12 cellular contexts compared by ENCODE assay signal in the genomic region with DNA sequence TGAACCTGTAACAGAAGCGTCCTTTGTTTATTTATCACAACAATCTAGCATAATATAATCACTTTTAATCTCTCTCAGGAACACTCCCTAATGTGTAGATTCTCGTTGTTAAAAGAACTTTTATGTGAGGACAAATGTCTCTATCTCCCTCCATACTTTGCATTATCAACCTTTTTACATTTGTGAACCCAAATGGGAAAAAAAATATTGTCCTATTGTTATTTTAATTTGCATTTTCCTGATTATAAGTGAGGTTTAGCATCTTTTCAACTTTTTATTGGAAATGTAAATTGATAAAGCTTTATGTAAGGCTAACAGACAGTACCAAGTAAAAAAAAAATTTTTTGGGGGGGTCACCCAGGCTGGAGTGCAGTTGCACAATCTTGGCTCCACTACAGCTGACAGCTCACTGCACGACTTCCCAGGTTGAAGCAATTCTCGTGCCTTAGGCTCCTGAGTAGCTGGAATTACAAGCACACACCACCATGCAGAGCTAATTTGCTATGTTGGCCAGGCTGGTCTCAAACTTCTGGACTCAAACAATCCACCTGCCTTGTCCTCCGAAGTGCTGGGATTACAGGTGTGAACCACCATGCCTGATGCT. TPM values are rescaled to one million over a fixed set of nuclear protein-coding genes. Genes with fewer than 3 reads are reported as not detected.
DNase-seq lines count a peak whose midpoint lies in the region; ATAC-seq, FAIRE-seq and TF ChIP-seq lines count a peak whose summit lies in the region.
"Had no signal": no experiment of that assay in that cellular context is flagged by ENCODE, and none has a peak within 500 bp of the region (broad histone marks: within the 10 kb centered on the region; RNA-seq: fewer than 3 reads in every experiment).

No MANE protein-coding gene starts in this region.

- intact Hi-C loops in mammary epithelial cell (cut with micrococcal nuclease) (loop anchor here (2.0 kb wide), 2 partner anchors 32 to 92 kb away; partner anchors contain the start of gene DENND4A), right lobe of liver (cut with DNase I) (no loop called here)

- DNase-seq in A549 (ENCODE audit: low read depth in 1 of 2, low spot score in 1 of 2): no peak
- peak; percentile 16 to 30 for DNase-seq in Kasumi-1 (lab: John Stamatoyannopoulos, UW)
- DNase-seq in mammary epithelial cell: peak; percentile 62
- DNase-seq in right lobe of liver: peak in 2 of 3 donors; percentile 32 to 56
- DNase-seq in hippocampal formation (lab: John Stamatoyannopoulos, UW): no peak
- DNase-seq in NCI-H2107 treated with DMSO at 0.1 percent for 48 hours (lab: John Stamatoyannopoulos, UW; ENCODE audit: unreplicated experiment): no peak
- DNase-seq in Ammon's horn (ENCODE audit: low spot score): no peak
- DNase-seq: activated CD8-positive, alpha-beta memory T cell treated with anti-CD3 and anti-CD28 coated beads, Interleukin-2, amount 50 U/mL, for 4 hours; small intestine had no signal

- dilution Hi-C loops in mammary epithelial cell (cut with HindIII; ENCODE audit: low sequenced_read_pairs): no loop called here

- CTCF ChIA-PET in A549 (lab: Yijun Ruan, JAX): interaction anchor here (0.5 to 4.5 kb wide), 36 partner anchors 8 to 529 kb away, joined by 3 to 46 read pairs (median 7); partner anchors contain the start of genes INTS14 and RAB11A
- CTCF ChIA-PET in mammary epithelial cell (lab: Charles Lee; ENCODE audit: low non-redundant PET): interaction anchor here (0.8 to 1.3 kb wide), 2 partner anchors 29 to 72 kb away, joined by 6 to 8 read pairs; no protein-coding TSS in a partner anchor

- no peaks in the 10 kb centered on the region for H3K27me3 ChIP-seq in mammary epithelial cell (ENCODE audit: insufficient read depth, low read length)
- no peaks in the 10 kb centered on the region for H3K27me3 ChIP-seq in right lobe of liver

- no peaks in the 10 kb centered on the region for H3K79me2 ChIP-seq in mammary epithelial cell (ENCODE audit: insufficient read depth, low read length)

- H3K9ac ChIP-seq in mammary epithelial cell (ENCODE audit: insufficient read depth, low read length): no peak overlapping the region

- POLR2A ChIA-PET in A549 (lab: Yijun Ruan, JAX): interaction anchor here (1.9 to 2.5 kb wide), 3 partner anchors 33 to 214 kb away, joined by 8 to 17 read pairs (median 9); partner anchors contain the start of genes DENND4A, INTS14 and RAB11A

- H3K27ac ChIP-seq in A549 (no peak overlapping the region), mammary epithelial cell (ENCODE audit: insufficient read depth, low read depth, low read length) (no peak overlapping the region), right lobe of liver (no peak overlapping the region)
- H3K27ac ChIP-seq: thoracic aorta had no signal

- H3K4me2 ChIP-seq in A549 (0 out of 3 replicates have a peak overlapping the region, but pooled peaks have one; percentile 1), mammary epithelial cell (ENCODE audit: insufficient read depth, low read depth, low read length) (no peak overlapping the region)

- H4K20me1 ChIP-seq in mammary epithelial cell (ENCODE audit: insufficient read depth, low read length): no peaks in the 10 kb centered on the region

- in situ Hi-C loops in mammary epithelial cell (cut with MboI; ENCODE audit: low sequenced_read_pairs in 2 of 2): loop anchor here in 1 of 2 donors (10.0 kb wide), 1 partner anchor 180 kb away; no protein-coding TSS in a partner anchor

- H2AFZ ChIP-seq in mammary epithelial cell (ENCODE audit: low read depth, low read length): no peak overlapping the region

- no TSS peak for BruUV-seq in mammary epithelial cell (replicated peaks; lab: Mats Ljungman, UMichigan)

- no peak for TF ChIP-seq RAD21 in A549 (conservative IDR thresholded peaks at IDR 0.05 in 1 of 2, IDR thresholded peaks at IDR 0.05 in 1 of 2)

- H3K4me3 ChIP-seq in A549 (no peak overlapping the region), mammary epithelial cell (replicated peaks in 1 of 3; ENCODE audit: insufficient read depth in 1 of 3, low read depth in 2 of 3, low read length in 3 of 3) (no peak overlapping the region), right lobe of liver (no peak overlapping the region)
- H3K4me3 ChIP-seq: thoracic aorta had no signal

- ATAC-seq in A549 (no peak), right lobe of liver (peak; percentile 55 to 72 (median 70)), GM21423 (IDR thresholded peaks at IDR 0.05; ENCODE audit: unreplicated experiment) (no peak)

- no peaks in the 10 kb centered on the region for H3K9me3 ChIP-seq in A549
- no peaks in the 10 kb centered on the region for H3K9me3 ChIP-seq in mammary epithelial cell (replicated peaks; ENCODE audit: insufficient read depth, low read length)
- no peaks in the 10 kb centered on the region for H3K9me3 ChIP-seq in right lobe of liver
- H3K9me3 ChIP-seq: thoracic aorta had no signal

- TF ChIP-seq POLR2A in A549 (IDR thresholded peaks at IDR 0.05; ENCODE audit: low read length) (no peak), right lobe of liver (IDR thresholded peaks at IDR 0.05) (no peak)

- no peak for FAIRE-seq in A549 (lab: Jason Lieb, UNC)
- FAIRE-seq: endometrium, small intestine had no signal

- TF ChIP-seq CTCF in A549 (IDR thresholded peaks at IDR 0.05): no peak
- TF ChIP-seq CTCF in mammary epithelial cell (conservative IDR thresholded peaks at IDR 0.05 in 1 of 2, IDR thresholded peaks at IDR 0.05 in 1 of 2; ENCODE audit: extremely low read depth in 1 of 2, insufficient read depth in 1 of 2, low read depth in 1 of 2, low read length in 2 of 2): no peak
- no peak for TF ChIP-seq CTCF in right lobe of liver (IDR thresholded peaks at IDR 0.05)

- H3K4me1 ChIP-seq in A549 (peaks cover 32% of the 10 kb centered on the region), mammary epithelial cell (ENCODE audit: insufficient read depth, low read length) (peaks cover 3% of the 10 kb centered on the region), right lobe of liver (no peaks in the 10 kb centered on the region)

- 55% methylated on average over 5 of the region's 5 CpGs for WGBS in A549 (ENCODE audit: missing lambda C conversion rate)
- WGBS in mammary epithelial cell (ENCODE audit: low coverage, missing lambda C conversion rate): 44% methylated on average over 5 of the region's 5 CpGs
- 45% methylated on average over 5 of the region's 5 CpGs for WGBS in right lobe of liver (ENCODE audit: insufficient coverage, low coverage, low lambda C conversion rate, missing lambda C conversion rate)

- H3K36me3 ChIP-seq in mammary epithelial cell (ENCODE audit: insufficient read depth, low read length) (no peaks in the 10 kb centered on the region), right lobe of liver (no peaks in the 10 kb centered on the region)
- H3K36me3 ChIP-seq: thoracic aorta had no signal

- TF ChIP-seq EP300 in A549 (IDR thresholded peaks at IDR 0.05): no peak

TF ChIP-seq in A549, 52 proteins besides CTCF, POLR2A, EP300 and RAD21:
- peak; percentile 60 to 76 for TF ChIP-seq CEBPB (IDR thresholded peaks at IDR 0.05)
- no peak for TF ChIP-seq CHD2 (IDR thresholded peaks at IDR 0.05; ENCODE audit: low read length, partially characterized antibody)

RNA-seq across cellular contexts. Expression of gene DENND4A, which starts 33.0 kb away (rescaled TPM):
- 16.8 and 18.7 TPM in 2 replicates for polyA plus RNA-seq in A549 (2011; rRNA removed)
- 1.7 and 2.2 TPM in 2 replicates for polyA plus RNA-seq in A549 (2012; cell fraction: cytosol; rRNA removed)
- polyA plus RNA-seq in A549 (2012; cell fraction: nucleus; rRNA removed): 1.7 and 2.3 TPM in 2 replicates
- polyA plus RNA-seq in A549 (2017; fragmentation: RNase III; extraction: RNeasy Plus Mini Kit Qiagen cat#74134 plus additional on column Dnase treatment): 5.6 to 6.0 TPM (median 6.0 TPM) in 3 replicates
- 26.0 and 29.0 TPM in 2 replicates for polyA minus RNA-seq in A549 (2011; rRNA and poly(A)+ RNA removed)
- total RNA-seq in mammary epithelial cell: 10 to 100 TPM; 16.8 to 21.7 TPM
- polyA plus RNA-seq in mammary epithelial cell: 6.1 TPM
- 24.7 TPM for polyA minus RNA-seq in mammary epithelial cell
- 10 to 100 TPM; 12.7 to 32.4 (median 21.5) TPM for total RNA-seq in right lobe of liver

RNA-seq across cellular contexts. Expression of gene RAB11A, which starts 44.2 kb away (rescaled TPM):
- 527 and 551 TPM in 2 replicates for polyA plus RNA-seq in A549 (2011; rRNA removed)
- polyA plus RNA-seq in A549 (2012; cell fraction: cytosol; rRNA removed): 261 and 300 TPM in 2 replicates
- polyA plus RNA-seq in A549 (2012; cell fraction: nucleus; rRNA removed): 125 and 150 TPM in 2 replicates
- 306 to 335 TPM (median 316 TPM) in 3 replicates for polyA plus RNA-seq in A549 (2017; fragmentation: RNase III; extraction: RNeasy Plus Mini Kit Qiagen cat#74134 plus additional on column Dnase treatment)
- 84.0 and 108 TPM in 2 replicates for polyA minus RNA-seq in A549 (2011; rRNA and poly(A)+ RNA removed)
- 100 to 1,000 TPM; 215 to 220 TPM for total RNA-seq in mammary epithelial cell
- 498 TPM for polyA plus RNA-seq in mammary epithelial cell
- 220 TPM for polyA minus RNA-seq in mammary epithelial cell
- total RNA-seq in right lobe of liver: 100 to 1,000 TPM in 1 of 6 experiments, 10 to 100 TPM in 5; 50.3 to 110 (median 81.6) TPM

Comparison
In these comparisons a context has a peak if more than half of its experiments do, and no peak if none do; other contexts are left out.
1. ATAC-seq: peak in right lobe of liver (4 of 4); none in A549 (0 of 2) and GM21423 (single experiment).
2. DNase-seq: peak in Kasumi-1 (2 of 2), mammary epithelial cell (single experiment) and right lobe of liver (2 of 3); none in A549 (0 of 2), hippocampal formation (0 of 2), NCI-H2107 treated with DMSO at 0.1 percent for 48 hours (single experiment) and Ammon's horn (single experiment).